Comparison of ENCODE assay signal across 8 cellular contexts in genomic region chr14:88562532-88562830, GRCh38. TPM values are rescaled to one million over a fixed set of nuclear protein-coding genes. Genes with fewer than 3 reads are reported as not detected.
DNase-seq lines count a peak whose midpoint lies in the region; ATAC-seq and TF ChIP-seq lines count a peak whose summit lies in the region.

No MANE protein-coding gene starts in this region.

- peaks cover 4 to 6% of the 10 kb centered on the region in 2 donors for H3K4me1 ChIP-seq in ascending aorta
- H3K4me1 ChIP-seq in upper lobe of left lung = peaks cover 16 to 30% (median 16%) of the 10 kb centered on the region in 4 donors

- peaks cover 39% of the 10 kb centered on the region for H3K4me1 Mint-ChIP-seq in activated naive CD4-positive, alpha-beta T cell treated with anti-CD3 and anti-CD28 coated beads, Interleukin-2, amount 50 U/mL, for 24 hours

- no peaks in the 10 kb centered on the region for H3K9me3 Mint-ChIP-seq in activated naive CD4-positive, alpha-beta T cell treated with anti-CD3 and anti-CD28 coated beads, Interleukin-2, amount 50 U/mL, for 24 hours

- TF ChIP-seq CTCF in ascending aorta (IDR thresholded peaks at IDR 0.05) (no peak), lower leg skin (IDR thresholded peaks at IDR 0.05) (no peak), upper lobe of left lung (IDR thresholded peaks at IDR 0.05) (no peak)

- no peak for ATAC-seq in upper lobe of left lung (ENCODE audit: low FRiP score in 2 of 2)

- H3K9me3 ChIP-seq in ascending aorta (no peaks in the 10 kb centered on the region), upper lobe of left lung (no peaks in the 10 kb centered on the region)

- peak overlapping the region; percentile 93 to 94 for H3K4me3 ChIP-seq in ascending aorta
- peak overlapping the region; percentile 88 for H3K4me3 ChIP-seq in lower leg skin (ENCODE audit: low read depth, poor library complexity, severe bottlenecking)
- peak overlapping the region; percentile 73 to 100 (median 93) for H3K4me3 ChIP-seq in upper lobe of left lung

- peak overlapping the region; percentile 92 for H3K27ac Mint-ChIP-seq in activated naive CD4-positive, alpha-beta T cell treated with anti-CD3 and anti-CD28 coated beads, Interleukin-2, amount 50 U/mL, for 24 hours

- in situ Hi-C loops in KBM-7 (cut with MboI; ENCODE audit: low pct_unique_long_range_greater_than_20kb, low sequenced_read_pairs) = no loop called here

- H3K36me3 ChIP-seq in ascending aorta (peaks cover 0 to 3% of the 10 kb centered on the region in 2 donors), upper lobe of left lung (peaks cover 0 to under 1% (median 0%) of the 10 kb centered on the region in 4 donors)

- peak overlapping the region; percentile 99 for H3K4me3 Mint-ChIP-seq in activated naive CD4-positive, alpha-beta T cell treated with anti-CD3 and anti-CD28 coated beads, Interleukin-2, amount 50 U/mL, for 24 hours

- WGBS in lower leg skin, 2 donors = 24 to 25% methylated on average over 5 of the region's 5 CpGs
- 13 to 26% methylated on average over 4 to 5 of the region's 5 CpGs for WGBS in upper lobe of left lung, 2 donors

- TF ChIP-seq EP300 in upper lobe of left lung (IDR thresholded peaks at IDR 0.05) = no peak

- H3K27me3 ChIP-seq in ascending aorta (no peaks in the 10 kb centered on the region), upper lobe of left lung (no peaks in the 10 kb centered on the region)

- H3K27me3 Mint-ChIP-seq in activated naive CD4-positive, alpha-beta T cell treated with anti-CD3 and anti-CD28 coated beads, Interleukin-2, amount 50 U/mL, for 24 hours = no peaks in the 10 kb centered on the region

- DNase-seq in activated naive CD4-positive, alpha-beta T cell (lab: John Stamatoyannopoulos, UW) = no peak
- DNase-seq in ascending aorta (ENCODE audit: low spot score in 2 of 2) (no peak), lower leg skin (ENCODE audit: low spot score in 2 of 2) (no peak), upper lobe of left lung (no peak), glomerular visceral epithelial cell (ENCODE audit: extremely low spot score) (no peak), superior temporal gyrus (ENCODE audit: extremely low spot score) (no peak), KBM-7 (no peak)

- H3K27ac ChIP-seq in ascending aorta = peak overlapping the region; percentile 80 to 90
- peak overlapping the region; percentile 90 to 97 (median 94) for H3K27ac ChIP-seq in upper lobe of left lung

- no peak for TF ChIP-seq POLR2A in lower leg skin (IDR thresholded peaks at IDR 0.05)
- no peak for TF ChIP-seq POLR2A in upper lobe of left lung (IDR thresholded peaks at IDR 0.05)

- H3K36me3 Mint-ChIP-seq in activated naive CD4-positive, alpha-beta T cell treated with anti-CD3 and anti-CD28 coated beads, Interleukin-2, amount 50 U/mL, for 24 hours = no peaks in the 10 kb centered on the region

- intact Hi-C loops in ascending aorta (cut with DNase I) = no loop called here
- intact Hi-C loops in lower leg skin (cut with DNase I; ENCODE audit: low total_unique reads) = no loop called here

RNA-seq across cellular contexts. Expression of gene ZC3H14, which starts 0.4 kb away (rescaled TPM):
- total RNA-seq in ascending aorta = 62.2 TPM
- 10 to 100 TPM; 45.2 to 54.5 (median 51.4) TPM for total RNA-seq in lower leg skin
- total RNA-seq in upper lobe of left lung = 100 to 1,000 TPM in 1 of 6 donors, 10 to 100 TPM in 5; 48.4 to 101 (median 65.3) TPM

RNA-seq across cellular contexts. Expression of gene PTPN21, which starts 7.7 kb away (rescaled TPM):
- 18.1 TPM for total RNA-seq in ascending aorta
- 10 to 100 TPM; 39.5 to 76.9 (median 64.0) TPM for total RNA-seq in lower leg skin
- total RNA-seq in upper lobe of left lung = 10 to 100 TPM; 37.7 to 58.7 (median 47.4) TPM
